10 cellular contexts compared by ENCODE assay signal in the genomic region with DNA sequence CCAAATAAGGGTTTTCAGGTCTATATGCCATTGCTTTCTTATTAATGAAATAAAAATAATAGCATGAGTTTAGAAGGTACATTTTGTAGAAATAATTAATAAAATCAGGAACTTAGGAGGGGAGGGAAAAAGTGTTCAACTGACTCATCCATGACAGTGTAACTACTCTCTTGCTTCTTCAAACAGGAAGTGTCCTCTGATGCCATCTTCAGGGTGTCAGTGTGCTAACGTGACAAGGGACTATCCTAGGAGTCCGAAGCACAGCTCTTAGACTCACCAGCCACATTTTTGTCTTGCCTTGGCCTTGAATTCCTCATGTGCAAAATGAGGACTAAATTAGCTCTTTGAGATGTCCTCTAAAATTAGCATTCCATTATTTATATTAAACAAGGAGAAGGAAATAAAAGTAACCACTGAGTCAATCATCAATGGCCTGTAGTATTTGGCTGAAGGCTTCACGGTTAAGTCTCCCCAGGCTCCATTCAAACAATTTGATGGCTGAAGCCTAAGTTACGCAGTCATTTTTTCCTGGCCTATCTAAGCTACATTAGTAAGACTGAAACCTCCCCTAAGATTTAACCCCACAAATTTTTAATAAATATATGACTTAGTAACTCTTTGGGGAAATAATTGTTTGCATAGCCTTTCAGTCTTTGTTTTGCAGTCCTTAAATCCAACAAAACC.
A peak's percentile ranks its signal among the peaks of the same experiment; 100 is the strongest.
DNase-seq lines count a peak whose midpoint lies in the region; ATAC-seq and TF ChIP-seq lines count a peak whose summit lies in the region.
"Had no signal": no experiment of that assay in that cellular context is flagged by ENCODE, and none has a peak within 500 bp of the region (broad histone marks: within the 10 kb centered on the region; RNA-seq: fewer than 3 reads in every experiment).

No MANE protein-coding gene starts in this region.

- H4K5ac ChIP-seq in IMR-90 (ENCODE audit: low read depth, low read length): no peak overlapping the region

- intact Hi-C loops in natural killer cell (cut with micrococcal nuclease) (no loop called here), IMR-90 (cut with micrococcal nuclease) (no loop called here), stomach (cut with DNase I; ENCODE audit: low total_unique reads) (no loop called here)

- H3K4me3 ChIP-seq in IMR-90 (ENCODE audit: insufficient read depth, low read depth, low read length) (no peak overlapping the region), stomach (no peak overlapping the region)

- H2AK9ac ChIP-seq in IMR-90 (replicated peaks; ENCODE audit: low read depth, low read length, poor library complexity): no peak overlapping the region

- H3K14ac ChIP-seq in IMR-90 (replicated peaks; ENCODE audit: low read depth, low read length): peak overlapping the region; percentile 87

- peak overlapping the region; percentile 49; the same call in 1 of the 2 replicates for H2BK20ac ChIP-seq in IMR-90 (ENCODE audit: low read depth, low read length)

- peak overlapping the region; percentile 29 for H3K4ac ChIP-seq in IMR-90 (ENCODE audit: low read depth, low read length)

- H3K36me3 ChIP-seq in IMR-90 (ENCODE audit: control insufficient read depth, insufficient read depth, low read length) (no peaks in the 10 kb centered on the region), stomach (no peaks in the 10 kb centered on the region)

- peak overlapping the region; percentile 24; the same call in 1 of the 2 replicates for H3K18ac ChIP-seq in IMR-90 (ENCODE audit: low read depth, low read length)

- H2BK5ac ChIP-seq in IMR-90 (ENCODE audit: low read depth, low read length, poor library complexity, severe bottlenecking): peak overlapping the region; percentile 13

- H3K27me3 Mint-ChIP-seq in natural killer cell (ENCODE audit: low read depth in 2 of 2) (no peaks in the 10 kb centered on the region), chondrocyte (ENCODE audit: low read depth) (no peaks in the 10 kb centered on the region)
- no peaks in the 10 kb centered on the region for H3K27me3 Mint-ChIP-seq in natural killer cell treated with Interleukin-12 subunit alpha and Interleukin-12 subunit beta and Interleukin-15 and Interleukin-18, amount 100 ng/mL, for 72 hours
- no peaks in the 10 kb centered on the region for H3K27me3 Mint-ChIP-seq in activated naive CD4-positive, alpha-beta T cell treated with anti-CD3 and anti-CD28 coated beads, Interleukin-2, amount 10 ng/mL, durations not matched to agents 7 days and 5 days
- H3K27me3 Mint-ChIP-seq: CD4-positive, CD25-positive, alpha-beta regulatory T cell had no signal

- TF ChIP-seq POLR2A in IMR-90 (IDR thresholded peaks at IDR 0.05; ENCODE audit: low read depth, low read length) (no peak), stomach (IDR thresholded peaks at IDR 0.05) (no peak)

- H3K23ac ChIP-seq in IMR-90 (ENCODE audit: low read depth, low read length): no peak overlapping the region

- POLR2A ChIA-PET in IMR-90 (lab: Charles Lee; ENCODE audit: unreplicated experiment): no interaction called here

- 100% methylated on average over 1 of the region's 4 CpGs; no CpG with 5 or more reads in 1 of the 2 experiments for WGBS in IMR-90 (ENCODE audit: extremely low coverage in 2 of 2, insufficient read length in 1 of 2), 2 experiments
- 66 to 87% (median 84%) methylated on average over 4 of the region's 4 CpGs for WGBS in stomach, 5 donors

- H3K9me3 Mint-ChIP-seq in natural killer cell (no peaks in the 10 kb centered on the region), chondrocyte (ENCODE audit: low read depth) (peaks cover 7% of the 10 kb centered on the region)
- no peaks in the 10 kb centered on the region for H3K9me3 Mint-ChIP-seq in natural killer cell treated with Interleukin-12 subunit alpha and Interleukin-12 subunit beta and Interleukin-15 and Interleukin-18, amount 100 ng/mL, for 72 hours
- no peaks in the 10 kb centered on the region for H3K9me3 Mint-ChIP-seq in activated naive CD4-positive, alpha-beta T cell treated with anti-CD3 and anti-CD28 coated beads, Interleukin-2, amount 10 ng/mL, durations not matched to agents 7 days and 5 days
- H3K9me3 Mint-ChIP-seq: CD4-positive, CD25-positive, alpha-beta regulatory T cell had no signal

- no peaks in the 10 kb centered on the region for H4K20me1 ChIP-seq in IMR-90 (ENCODE audit: insufficient read depth, low read length)

- peak overlapping the region; percentile 71 for H2AFZ ChIP-seq in IMR-90 (replicated peaks; ENCODE audit: low read length, poor library complexity)

- H3K56ac ChIP-seq in IMR-90 (ENCODE audit: extremely low read depth, insufficient read depth, low read length): no peak overlapping the region

- H3K9ac ChIP-seq in IMR-90 (ENCODE audit: low read depth, low read length): no peak overlapping the region

- H3K4me3 Mint-ChIP-seq in natural killer cell (no peak overlapping the region), chondrocyte (ENCODE audit: unreplicated experiment) (no peak overlapping the region)
- no peak overlapping the region for H3K4me3 Mint-ChIP-seq in natural killer cell treated with Interleukin-12 subunit alpha and Interleukin-12 subunit beta and Interleukin-15 and Interleukin-18, amount 100 ng/mL, for 72 hours
- no peak overlapping the region for H3K4me3 Mint-ChIP-seq in activated naive CD4-positive, alpha-beta T cell treated with anti-CD3 and anti-CD28 coated beads, Interleukin-2, amount 10 ng/mL, durations not matched to agents 7 days and 5 days
- H3K4me3 Mint-ChIP-seq: CD4-positive, CD25-positive, alpha-beta regulatory T cell had no signal

- no peak overlapping the region; the same call in 2 of the 3 replicates for H2BK15ac ChIP-seq in IMR-90 (ENCODE audit: low read depth, low read length)

- H3K4me2 ChIP-seq in IMR-90 (ENCODE audit: low read depth, low read length): no peak overlapping the region

- TF ChIP-seq CTCF in natural killer cell (IDR thresholded peaks at IDR 0.05) (no peak), IMR-90 (conservative IDR thresholded peaks at IDR 0.05; ENCODE audit: low read depth, low read length) (no peak), chondrocyte (IDR thresholded peaks at IDR 0.05) (peak; percentile 51), stomach (IDR thresholded peaks at IDR 0.05) (no peak)

- H2BK120ac ChIP-seq in IMR-90 (ENCODE audit: low read depth, low read length): peak overlapping the region; percentile 35

- DNase-seq in natural killer cell (no peak), IMR-90 (peak; percentile 69), chondrocyte (ENCODE audit: low spot score) (no peak), stomach (no peak), middle frontal gyrus (ENCODE audit: extremely low spot score, low spot score) (no peak)
- no peak for DNase-seq in natural killer cell treated with Interleukin-12 subunit alpha and Interleukin-12 subunit beta and Interleukin-15 and Interleukin-18, amount 100 ng/mL, for 72 hours (ENCODE audit: low spot score)
- no peak for DNase-seq in activated naive CD4-positive, alpha-beta T cell treated with anti-CD3 and anti-CD28 coated beads, Interleukin-2, amount 10 ng/mL, durations not matched to agents 7 days and 5 days
- no peak for DNase-seq in stimulated activated naive CD4-positive, alpha-beta T cell (lab: John Stamatoyannopoulos, UW)
- DNase-seq: activated CD8-positive, alpha-beta memory T cell treated with anti-CD3 and anti-CD28 coated beads for 24 hours; CD4-positive, CD25-positive, alpha-beta regulatory T cell had no signal

- no peak overlapping the region for H2AK5ac ChIP-seq in IMR-90 (ENCODE audit: low read depth, low read length)

- dilution Hi-C loops in IMR-90 (cut with HindIII; ENCODE audit: low sequenced_read_pairs, unreplicated experiment): no loop called here

- in situ Hi-C loops in IMR-90 (cut with MboI; ENCODE audit: low sequenced_read_pairs): no loop called here

- peak overlapping the region in 1 of 2 experiments; percentile 60; a peak in 1 of 4 replicates for H4K8ac ChIP-seq in IMR-90 (ENCODE audit: low read depth in 2 of 2, low read length in 2 of 2)

- no TSS peak for BruUV-seq in IMR-90 (replicated peaks; lab: Mats Ljungman, UMichigan)

- TF ChIP-seq EP300 in stomach (IDR thresholded peaks at IDR 0.05): no peak

- H3K27ac Mint-ChIP-seq in natural killer cell (no peak overlapping the region), chondrocyte (ENCODE audit: unreplicated experiment) (peak overlapping the region; percentile 77)
- no peak overlapping the region for H3K27ac Mint-ChIP-seq in natural killer cell treated with Interleukin-12 subunit alpha and Interleukin-12 subunit beta and Interleukin-15 and Interleukin-18, amount 100 ng/mL, for 72 hours
- no peak overlapping the region for H3K27ac Mint-ChIP-seq in activated naive CD4-positive, alpha-beta T cell treated with anti-CD3 and anti-CD28 coated beads, Interleukin-2, amount 10 ng/mL, durations not matched to agents 7 days and 5 days
- H3K27ac Mint-ChIP-seq: CD4-positive, CD25-positive, alpha-beta regulatory T cell had no signal

- peak overlapping the region; percentile 2; the same call in 1 of the 2 replicates for H4K91ac ChIP-seq in IMR-90 (ENCODE audit: insufficient read depth, low read depth, low read length)

- H3K27ac ChIP-seq in IMR-90 (ENCODE audit: insufficient read depth, low read length) (no peak overlapping the region), stomach (no peak overlapping the region)

- H3K9me3 ChIP-seq in IMR-90 (ENCODE audit: control insufficient read depth, insufficient read depth, low read length) (no peaks in the 10 kb centered on the region), stomach (no peaks in the 10 kb centered on the region)

- peaks cover 0 to 4% of the 10 kb centered on the region in 2 experiments; a peak in 1 of 4 replicates for H3K79me1 ChIP-seq in IMR-90 (ENCODE audit: low read depth in 1 of 2, low read length in 2 of 2)

- H3K4me1 Mint-ChIP-seq in natural killer cell (peaks cover 10 to 15% of the 10 kb centered on the region in 2 donors), chondrocyte (ENCODE audit: low read depth) (peaks cover 18% of the 10 kb centered on the region)
- H3K4me1 Mint-ChIP-seq in natural killer cell treated with Interleukin-12 subunit alpha and Interleukin-12 subunit beta and Interleukin-15 and Interleukin-18, amount 100 ng/mL, for 72 hours (ENCODE audit: low read depth in 2 of 2): peaks cover 7 to 10% of the 10 kb centered on the region in 2 donors
- H3K4me1 Mint-ChIP-seq in activated naive CD4-positive, alpha-beta T cell treated with anti-CD3 and anti-CD28 coated beads, Interleukin-2, amount 10 ng/mL, durations not matched to agents 7 days and 5 days: no peaks in the 10 kb centered on the region

- peaks cover 8% of the 10 kb centered on the region for H3K9me1 ChIP-seq in IMR-90 (ENCODE audit: insufficient read depth, low read length)

- H3K36me3 Mint-ChIP-seq in natural killer cell (no peaks in the 10 kb centered on the region), chondrocyte (ENCODE audit: low read depth) (no peaks in the 10 kb centered on the region)
- no peaks in the 10 kb centered on the region for H3K36me3 Mint-ChIP-seq in natural killer cell treated with Interleukin-12 subunit alpha and Interleukin-12 subunit beta and Interleukin-15 and Interleukin-18, amount 100 ng/mL, for 72 hours
- no peaks in the 10 kb centered on the region for H3K36me3 Mint-ChIP-seq in activated naive CD4-positive, alpha-beta T cell treated with anti-CD3 and anti-CD28 coated beads, Interleukin-2, amount 10 ng/mL, durations not matched to agents 7 days and 5 days

- ATAC-seq in natural killer cell: peak in 2 of 3 donors; percentile 52 to 60
- no peak for ATAC-seq in natural killer cell treated with Interleukin-12 subunit alpha and Interleukin-12 subunit beta and Interleukin-15 and Interleukin-18, amount 100 ng/mL, for 72 hours
- ATAC-seq in IMR-90 (ENCODE audit: low read depth): peak; percentile 46; the same call in 1 of the 2 replicates

- H3K4me1 ChIP-seq in IMR-90 (ENCODE audit: control insufficient read depth, insufficient read depth, low read length): peaks cover 5% of the 10 kb centered on the region; the same call in 1 of the 2 replicates
- H3K4me1 ChIP-seq in stomach: peaks cover 0 to 9% (median 3%) of the 10 kb centered on the region in 4 donors

- peak; percentile 12; the same call in 1 of the 2 replicates for TF ChIP-seq RAD21 in IMR-90 (IDR thresholded peaks at IDR 0.05; ENCODE audit: low read length)

- CTCF ChIA-PET in IMR-90 (lab: Yijun Ruan, JAX): no interaction called here
- CTCF ChIA-PET in activated naive CD4-positive, alpha-beta T cell treated with anti-CD3 and anti-CD28 coated beads, Interleukin-2, amount 10 ng/mL, durations not matched to agents 7 days and 5 days (lab: Charles Lee): no interaction called here

- H3K27me3 ChIP-seq in IMR-90 (ENCODE audit: control insufficient read depth, insufficient read depth, low read length): no peaks in the 10 kb centered on the region
- no peaks in the 10 kb centered on the region for H3K27me3 ChIP-seq in stomach

Comparison
In these comparisons a context has a peak if more than half of its experiments do, and no peak if none do; other contexts are left out.
1. ATAC-seq: peak in natural killer cell (2 of 3) and IMR-90 (single experiment); none in natural killer cell treated with Interleukin-12 subunit alpha and Interleukin-12 subunit beta and Interleukin-15 and Interleukin-18, amount 100 ng/mL, for 72 hours (0 of 2).